In genomic region chr16:75464130-75464918, GRCh38 we compare ENCODE assay signal across 8 cellular contexts. TPM values are rescaled to one million over a fixed set of nuclear protein-coding genes. Genes with fewer than 3 reads are reported as not detected.
DNase-seq lines count a peak whose midpoint lies in the region; ATAC-seq, FAIRE-seq and TF ChIP-seq lines count a peak whose summit lies in the region.

TMEM170A (minus strand) TSS chr16:75464689; CDS start chr16:75464600, 89 bp downstream.

- H3K27me3 ChIP-seq in H1 (replicated peaks in 1 of 4; ENCODE audit: control insufficient read depth in 3 of 4, extremely low read depth in 1 of 4, insufficient read depth in 3 of 4, low read length in 3 of 4), result no peaks in the 10 kb centered on the region
- H3K27me3 ChIP-seq in mesenchymal stem cell (ENCODE audit: control insufficient read depth in 1 of 2, insufficient read depth in 1 of 2, low read length in 2 of 2), result no peaks in the 10 kb centered on the region

- peak; percentile 58 to 76 for TF ChIP-seq RAD21 in H1 (IDR thresholded peaks at IDR 0.05 in 1 of 2, conservative IDR thresholded peaks at IDR 0.05 in 1 of 2; ENCODE audit: low read depth in 2 of 2, low read length in 2 of 2)

- peak in 1 of 2 experiments; percentile 15; a peak in 1 of 3 replicates for TF ChIP-seq EP300 in H1 (IDR thresholded peaks at IDR 0.05; ENCODE audit: borderline replicate concordance in 1 of 2, low read depth in 2 of 2, low read length in 2 of 2)

- peaks cover 0 to 2% (median 2%) of the 10 kb centered on the region in 4 experiments; a peak in 1 of 7 replicates for H3K4me1 ChIP-seq in H1 (replicated peaks in 1 of 4; ENCODE audit: control insufficient read depth in 3 of 4, insufficient read depth in 4 of 4, low read length in 3 of 4)
- H3K4me1 ChIP-seq in mesenchymal stem cell (ENCODE audit: control insufficient read depth, insufficient read depth, low read depth, low read length), result peaks cover 1% of the 10 kb centered on the region

- peak; percentile 98 to 100 (median 99) for TF ChIP-seq CTCF in H1 (IDR thresholded peaks at IDR 0.05; ENCODE audit: control extremely low read depth in 1 of 3, insufficient read depth in 1 of 3, low read depth in 1 of 3, low read length in 3 of 3)

- H3K4me2 ChIP-seq in H1 (ENCODE audit: insufficient read depth in 1 of 2, low read depth in 2 of 2, low read length in 2 of 2) (peak within 1 kb of the TSS; percentile 75 to 77), mesenchymal stem cell (ENCODE audit: low read length, poor library complexity, severe bottlenecking) (peak within 1 kb of the TSS; percentile 86)

- 0 out of 2 replicates have a peak, but pooled peaks cover 1% of the 10 kb centered on the region for H3K23me2 ChIP-seq in H1 (ENCODE audit: low read depth, low read length)

- H3K27ac ChIP-seq in H1 (ENCODE audit: low read depth, low read length), result peak within 1 kb of the TSS; percentile 92
- peak within 1 kb of the TSS; percentile 8 for H3K27ac ChIP-seq in mesenchymal stem cell (ENCODE audit: low read length, poor library complexity, severe bottlenecking)

- no peak within 1 kb of the TSS for H2BK20ac ChIP-seq in H1 (ENCODE audit: low read length)

- H3K9me3 ChIP-seq in H1 (ENCODE audit: insufficient read depth in 2 of 2, low read depth in 1 of 2, low read length in 1 of 2), result no peaks in the 10 kb centered on the region
- no peaks in the 10 kb centered on the region for H3K9me3 ChIP-seq in mesenchymal stem cell (ENCODE audit: control insufficient read depth, low read length)

- H4K5ac ChIP-seq in H1 (ENCODE audit: insufficient read length, low read depth, low read length), result peak within 1 kb of the TSS; percentile 98

- H2BK15ac ChIP-seq in H1 (ENCODE audit: low read length) (no peak within 1 kb of the TSS), mesenchymal stem cell (ENCODE audit: low read depth, poor library complexity, severe bottlenecking) (peak within 1 kb of the TSS; percentile 98)

- H3K4ac ChIP-seq in H1 (replicated peaks; ENCODE audit: insufficient read length, low read depth, low read length) (no peak within 1 kb of the TSS), mesenchymal stem cell (ENCODE audit: low read depth in 1 of 2, low read length in 2 of 2) (peak within 1 kb of the TSS in 1 of 2 experiments; percentile 87)

- H3K56ac ChIP-seq in H1 (replicated peaks; ENCODE audit: insufficient read length, low read depth, low read length), result peak within 1 kb of the TSS; percentile 93

- H3K18ac ChIP-seq in H1 (ENCODE audit: extremely low read depth, low read length), result peak within 1 kb of the TSS; percentile 99
- peak within 1 kb of the TSS; percentile 91 to 95 for H3K18ac ChIP-seq in mesenchymal stem cell (ENCODE audit: low read depth in 1 of 2, low read length in 2 of 2)

- H3K9ac ChIP-seq in H1 (replicated peaks in 1 of 4; ENCODE audit: extremely low read depth in 1 of 4, low read depth in 3 of 4, low read length in 3 of 4) (peak within 1 kb of the TSS; percentile 55 to 98 (median 88)), mesenchymal stem cell (ENCODE audit: low read length) (peak within 1 kb of the TSS; percentile 88)

- CTCF ChIA-PET in H1 (lab: Charles Lee; ENCODE audit: partially characterized antibody), result interaction anchor here (0.8 to 9.6 kb wide), 44 partner anchors 8 to 604 kb away, joined by 3 to 181 read pairs (median 4); partner anchors contain the start of genes ADAT1, CFDP1, CHST5 and CHST6

- no peak within 1 kb of the TSS for H2BK12ac ChIP-seq in H1 (ENCODE audit: low read depth, low read length)
- H2BK12ac ChIP-seq in mesenchymal stem cell (ENCODE audit: low read length in 2 of 2), result peak within 1 kb of the TSS in 1 of 2 experiments; percentile 29

- H4K8ac ChIP-seq in H1 (ENCODE audit: extremely low read depth, insufficient read depth, low read length) (peak within 1 kb of the TSS; percentile 96), mesenchymal stem cell (ENCODE audit: low read length) (peak within 1 kb of the TSS; percentile 86)

- TF ChIP-seq POLR2A in H1 (IDR thresholded peaks at IDR 0.05; ENCODE audit: control extremely low read depth in 1 of 2, low read depth in 2 of 2, low read length in 2 of 2), result peak; percentile 79 to 98

- H4K20me1 ChIP-seq in H1 (replicated peaks in 1 of 2; ENCODE audit: control insufficient read depth in 1 of 2, insufficient read depth in 2 of 2, low read length in 2 of 2), result peaks cover 5 to 16% of the 10 kb centered on the region in 2 experiments

- no peak within 1 kb of the TSS for H2BK120ac ChIP-seq in H1 (replicated peaks; ENCODE audit: low read depth, low read length)
- H2BK120ac ChIP-seq in mesenchymal stem cell (ENCODE audit: low read depth, low read length), result peak within 1 kb of the TSS; percentile 54

- H3K79me1 ChIP-seq in H1 (ENCODE audit: low read depth, low read length) (peaks cover 4% of the 10 kb centered on the region; the same call in 1 of the 2 replicates), mesenchymal stem cell (replicated peaks; ENCODE audit: low read length, poor library complexity, severe bottlenecking) (peaks cover 4% of the 10 kb centered on the region)

- 1% methylated on average over 72 of the region's 89 CpGs; no CpG with 5 or more reads in 1 of the 2 experiments for WGBS in H1 (ENCODE audit: extremely low coverage in 1 of 2, insufficient coverage in 1 of 2, insufficient read length in 1 of 2, insufficient replicate concordance in 2 of 2, low coverage in 1 of 2, low lambda C conversion rate in 2 of 2, missing lambda C conversion rate in 1 of 2), 2 experiments
- WGBS in mesenchymal stem cell, result under 1% methylated on average over 60 of the region's 89 CpGs

- peak within 1 kb of the TSS; percentile 30; the same call in 1 of the 2 replicates for H2AFZ ChIP-seq in H1 (ENCODE audit: low read length)
- H2AFZ ChIP-seq in mesenchymal stem cell (ENCODE audit: low read depth, low read length), result peak within 1 kb of the TSS; percentile 83

- POLR2A ChIA-PET in H1 (lab: Charles Lee; ENCODE audit: partially characterized antibody), result interaction anchor here (0.7 to 2.7 kb wide), 9 partner anchors 10 to 185 kb away, joined by 3 to 23 read pairs (median 3); partner anchors contain the start of genes CFDP1 and CHST6

- peak; percentile 96 for DNase-seq in D341Med (ENCODE audit: low spot score)
- peak; percentile 37 to 99 (median 98) for DNase-seq in HUDEP-2 (lab: John Stamatoyannopoulos, UW; ENCODE audit: unreplicated experiment in 76 of 76)
- peak; percentile 98 for DNase-seq in NOMO-1 treated with dmso at 0.1 percent for 144 hours (lab: John Stamatoyannopoulos, UW; ENCODE audit: unreplicated experiment)
- DNase-seq in activated CD8-positive, alpha-beta memory T cell treated with anti-CD3 and anti-CD28 coated beads for 48 hours (ENCODE audit: low read depth in 2 of 3, low spot score in 2 of 3), result peak; percentile 96 to 98 (median 97)
- peak; percentile 94 to 99 for DNase-seq in H1 (ENCODE audit: low read depth in 1 of 2, low spot score in 2 of 2)
- DNase-seq in mesenchymal stem cell, result peak; percentile 98
- peak; percentile 98 for DNase-seq in stimulated activated CD8-positive, alpha-beta memory T cell treated with anti-CD3 and anti-CD28 coated beads, Interleukin-12 subunit alpha, Interleukin-12 subunit beta, amount 100 ng/mL, for 4 hours (ENCODE audit: low read depth)

- H3K79me2 ChIP-seq in H1 (ENCODE audit: control insufficient read depth in 1 of 2, insufficient read depth in 2 of 2, low read length in 2 of 2), result peaks cover 3 to 44% of the 10 kb centered on the region in 2 experiments

- H4K91ac ChIP-seq in H1 (replicated peaks; ENCODE audit: insufficient read length, low read length), result peak within 1 kb of the TSS; percentile 93
- H4K91ac ChIP-seq in mesenchymal stem cell (ENCODE audit: low read length), result peak within 1 kb of the TSS; percentile 70

- H2BK5ac ChIP-seq in H1 (ENCODE audit: low read depth, low read length), result peak within 1 kb of the TSS; percentile 98
- H2BK5ac ChIP-seq in mesenchymal stem cell (ENCODE audit: low read depth, low read length, poor library complexity, severe bottlenecking), result peak within 1 kb of the TSS; percentile 48

- H2AK5ac ChIP-seq in H1 (ENCODE audit: low read depth, low read length), result no peak within 1 kb of the TSS
- no peak within 1 kb of the TSS for H2AK5ac ChIP-seq in mesenchymal stem cell (ENCODE audit: low read length, severe bottlenecking)

- FAIRE-seq in H1 (lab: Jason Lieb, UNC), result no peak

- H3K14ac ChIP-seq in H1 (ENCODE audit: insufficient read length) (no peak within 1 kb of the TSS), mesenchymal stem cell (ENCODE audit: low read length in 2 of 2) (peak within 1 kb of the TSS in 1 of 2 experiments; percentile 90)

- H3K36me3 ChIP-seq in H1 (ENCODE audit: control insufficient read depth in 2 of 4, insufficient read depth in 4 of 4, low read length in 3 of 4) (no peaks in the 10 kb centered on the region), mesenchymal stem cell (ENCODE audit: control insufficient read depth in 1 of 2, insufficient read depth in 2 of 2, low read depth in 1 of 2, low read length in 2 of 2) (peaks cover 0 to 5% of the 10 kb centered on the region in 2 experiments)

- no peak within 1 kb of the TSS for H3K23ac ChIP-seq in H1 (ENCODE audit: insufficient read length)
- peak within 1 kb of the TSS in 1 of 2 experiments; percentile 23 for H3K23ac ChIP-seq in mesenchymal stem cell (ENCODE audit: low read length in 2 of 2)

- H3K4me3 ChIP-seq in H1 (ENCODE audit: extremely low read depth in 1 of 4, insufficient read depth in 2 of 4, low read depth in 3 of 4, low read length in 4 of 4), result peak within 1 kb of the TSS; percentile 55 to 91 (median 88)
- H3K4me3 ChIP-seq in mesenchymal stem cell (ENCODE audit: insufficient read depth in 1 of 2, low read depth in 1 of 2, low read length in 2 of 2), result peak within 1 kb of the TSS; percentile 82 to 89

- peak; percentile 92 for ATAC-seq in GM21381 (IDR thresholded peaks at IDR 0.05; ENCODE audit: unreplicated experiment)

TF ChIP-seq in H1, 55 proteins besides CTCF, POLR2A, EP300 and RAD21 (continues in another document):
- no peak for TF ChIP-seq BCL11A (IDR thresholded peaks at IDR 0.05; ENCODE audit: low read depth in 2 of 2, low read length in 2 of 2)
- no peak; the same call in 1 of the 2 replicates for TF ChIP-seq E2F6 (IDR thresholded peaks at IDR 0.05)

RNA-seq across cellular contexts. Expression of gene TMEM170A, which starts in this region (rescaled TPM):
- total RNA-seq in H1 (2021; fragmentation: NEBNext Ultra II Directional; extraction: Animal tissue kit (Norgen Biotek cat#: 25700)), result 52.8 and 56.6 TPM in 2 replicates
- 21.1 and 22.9 TPM in 2 replicates for polyA plus RNA-seq in H1 (2011; rRNA removed)
- 25.1 TPM for polyA plus RNA-seq in H1 (2011; cell fraction: cytosol; rRNA removed)
- 12.3 TPM for polyA plus RNA-seq in H1 (2011; cell fraction: nucleus; rRNA removed)
- 18.4 to 30.7 TPM (median 23.8 TPM) in 4 replicates for polyA plus RNA-seq in H1 (2012, experiment 1 of 2)
- polyA plus RNA-seq in H1 (2012, experiment 2 of 2), result 9.8 TPM
- polyA plus RNA-seq in H1 (2013, experiment 1 of 2), result 31.1 TPM
- polyA plus RNA-seq in H1 (2013, experiment 2 of 2), result 37.3 TPM
- polyA minus RNA-seq in H1 (2011; rRNA and poly(A)+ RNA removed), result 45.5 and 49.2 TPM in 2 replicates
- polyA minus RNA-seq in H1 (2011; cell fraction: cytosol; rRNA and poly(A)+ RNA removed), result 22.3 TPM
- 27.2 TPM for polyA minus RNA-seq in H1 (2011; cell fraction: nucleus; rRNA and poly(A)+ RNA removed)
- 7.8 TPM for polyA plus RNA-seq in mesenchymal stem cell (2013, experiment 1 of 2)
- 8.9 TPM for polyA plus RNA-seq in mesenchymal stem cell (2013, experiment 2 of 2)

Comparison
In these comparisons a context has a peak if more than half of its experiments do, and no peak if none do; other contexts are left out.
1. Peak in every context shown above with its lines: DNase-seq, ATAC-seq, H3K4me3 ChIP-seq and H3K27ac ChIP-seq.